17 cellular contexts compared by ENCODE assay signal in the genomic region with DNA sequence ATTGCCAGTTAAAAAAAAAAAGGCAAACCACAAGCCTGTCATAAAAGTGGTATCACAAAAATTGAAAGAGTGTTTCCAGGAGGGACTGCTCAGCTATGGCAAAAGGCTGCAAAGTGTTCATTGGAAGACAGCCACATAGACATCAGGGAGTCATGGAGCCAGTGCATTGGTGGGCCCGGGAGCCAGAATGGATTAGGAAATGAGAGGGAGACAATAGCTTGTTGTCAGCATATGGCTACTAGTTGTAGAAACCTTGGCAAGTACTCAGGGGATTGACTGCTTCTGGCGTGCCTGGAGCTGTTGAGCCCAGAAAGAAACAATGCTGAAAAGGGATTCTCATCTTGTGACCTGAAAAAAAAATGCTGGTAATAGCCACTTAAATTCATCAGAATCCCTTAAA. TPM values are rescaled to one million over a fixed set of nuclear protein-coding genes. Genes with fewer than 3 reads are reported as not detected.
DNase-seq lines count a peak whose midpoint lies in the region; ATAC-seq and TF ChIP-seq lines count a peak whose summit lies in the region.
"Had no signal": no experiment of that assay in that cellular context is flagged by ENCODE, and none has a peak within 500 bp of the region (broad histone marks: within the 10 kb centered on the region; RNA-seq: fewer than 3 reads in every experiment).

No MANE protein-coding gene starts in this region.

- POLR2A ChIA-PET in CD4-positive, alpha-beta memory T cell (lab: Charles Lee; ENCODE audit: partially characterized antibody), result interaction anchor here (0.6 kb wide), 1 partner anchor 58 kb away, joined by 3 read pairs; no protein-coding TSS in a partner anchor

- WGBS in ovary, 3 donors, result 53 to 74% (median 70%) methylated on average over 2 of the region's 2 CpGs

- peaks cover 24 to 36% (median 32%) of the 10 kb centered on the region in 4 donors for H3K4me1 Mint-ChIP-seq in CD4-positive, alpha-beta memory T cell

- H3K4me3 ChIP-seq in AG09309 (ENCODE audit: control insufficient read depth, low read depth, low read length) (no peak overlapping the region), fibroblast of mammary gland (ENCODE audit: control insufficient read depth, low read depth, low read length) (no peak overlapping the region), ovary (no peak overlapping the region)
- H3K4me3 ChIP-seq in CD4-positive, alpha-beta memory T cell (ENCODE audit: low read length in 2 of 2), result no peak overlapping the region
- H3K4me3 ChIP-seq: Peyer's patch, uterus had no signal

- H3K4me3 Mint-ChIP-seq in CD4-positive, alpha-beta memory T cell, result no peak overlapping the region
- H3K4me3 Mint-ChIP-seq: WTC11 had no signal

- no peak overlapping the region for H3K27ac ChIP-seq in CD4-positive, alpha-beta memory T cell (ENCODE audit: low read depth, low read length)
- no peak overlapping the region for H3K27ac ChIP-seq in ovary
- H3K27ac ChIP-seq: C4-2B, Peyer's patch, uterus had no signal

- no peak for TF ChIP-seq POLR2A in ovary (IDR thresholded peaks at IDR 0.05)

- no peaks in the 10 kb centered on the region for H3K27me3 ChIP-seq in CD4-positive, alpha-beta memory T cell (ENCODE audit: insufficient read depth, low read length)
- H3K27me3 ChIP-seq in ovary, result no peaks in the 10 kb centered on the region
- H3K27me3 ChIP-seq: Peyer's patch, uterus had no signal

- H3K4me1 ChIP-seq in CD4-positive, alpha-beta memory T cell (ENCODE audit: insufficient read depth, low read length), result peaks cover 14% of the 10 kb centered on the region
- H3K4me1 ChIP-seq in ovary (ENCODE audit: insufficient read depth), result peaks cover 4% of the 10 kb centered on the region
- H3K4me1 ChIP-seq: uterus had no signal

- peak in 1 of 2 donors; percentile 14 for ATAC-seq in activated naive CD4-positive, alpha-beta T cell treated with anti-CD3 and anti-CD28 coated beads, Interleukin-2, amount 50 U/mL, for 72 hours
- no peak for ATAC-seq in HG02623 (IDR thresholded peaks at IDR 0.05; ENCODE audit: unreplicated experiment)
- ATAC-seq: left cardiac atrium, WTC11 had no signal

- CTCF ChIA-PET in CD4-positive, alpha-beta memory T cell (lab: Charles Lee; ENCODE audit: partially characterized antibody), result interaction anchor here (0.5 to 1.2 kb wide), 2 partner anchors 14 to 388 kb away, joined by 3 to 4 read pairs; no protein-coding TSS in a partner anchor

- no peaks in the 10 kb centered on the region for H3K27me3 Mint-ChIP-seq in CD4-positive, alpha-beta memory T cell

- peaks cover 45% of the 10 kb centered on the region for H3K36me3 ChIP-seq in CD4-positive, alpha-beta memory T cell (ENCODE audit: insufficient read depth, low read length)
- H3K36me3 ChIP-seq in ovary, result no peaks in the 10 kb centered on the region

- no peaks in the 10 kb centered on the region for H3K9me3 Mint-ChIP-seq in CD4-positive, alpha-beta memory T cell
- H3K9me3 Mint-ChIP-seq in activated naive CD4-positive, alpha-beta T cell treated with anti-CD3 and anti-CD28 coated beads, Interleukin-2, amount 50 U/mL, for 72 hours, result peaks cover 0 to 7% of the 10 kb centered on the region in 2 donors
- H3K9me3 Mint-ChIP-seq: WTC11 had no signal

- intact Hi-C loops in CD4-positive, alpha-beta memory T cell (cut with micrococcal nuclease), result loop anchor here (10.0 kb wide), 2 partner anchors 154 to 316 kb away; no protein-coding TSS in a partner anchor
- intact Hi-C loops in ovary (cut with DNase I), result loop anchor here in 2 of 4 donors (5.0 to 10.0 kb wide), 2 partner anchors 116 to 398 kb away; a partner anchor contains a TSS

- DNase-seq in AG09309 (ENCODE audit: low read depth) (peak; percentile 3), fibroblast of mammary gland (ENCODE audit: low read depth) (peak; percentile 9), epidermal melanocyte (ENCODE audit: insufficient read length, low spot score) (no peak), SHP77 (lab: John Stamatoyannopoulos, UW) (no peak), ovary (no peak)
- no peak for DNase-seq in CD4-positive, alpha-beta memory T cell
- peak in 1 of 2 donors; percentile 7 for DNase-seq in activated naive CD4-positive, alpha-beta T cell treated with anti-CD3 and anti-CD28 coated beads, Interleukin-2, amount 50 U/mL, for 72 hours (ENCODE audit: low spot score in 2 of 2)
- DNase-seq: activated T-cell treated with anti-CD3 and anti-CD28 coated beads, Interleukin-2, amount 50 U/mL, for 1 hour; left cardiac atrium; NCI-H1092; Peyer's patch; uterus had no signal

- TF ChIP-seq EP300 in ovary (IDR thresholded peaks at IDR 0.05), result no peak

- H3K27ac Mint-ChIP-seq in CD4-positive, alpha-beta memory T cell, result peak overlapping the region in 4 of 7 donors; percentile 38 to 77 (median 40)
- H3K27ac Mint-ChIP-seq in activated naive CD4-positive, alpha-beta T cell treated with anti-CD3 and anti-CD28 coated beads, Interleukin-2, amount 50 U/mL, for 72 hours, result peak overlapping the region; percentile 76 to 87
- H3K27ac Mint-ChIP-seq: WTC11 had no signal

- TF ChIP-seq CTCF in AG09309 (IDR thresholded peaks at IDR 0.05; ENCODE audit: control insufficient read depth, insufficient read depth, low read depth, low read length, missing control alignments) (no peak), fibroblast of mammary gland (conservative IDR thresholded peaks at IDR 0.05; ENCODE audit: control insufficient read depth, insufficient read depth, low read depth, low read length) (no peak), ovary (IDR thresholded peaks at IDR 0.05) (no peak)

- H3K36me3 Mint-ChIP-seq in CD4-positive, alpha-beta memory T cell, result peaks cover 38 to 75% of the 10 kb centered on the region in 2 donors
- peaks cover 26 to 47% of the 10 kb centered on the region in 2 donors for H3K36me3 Mint-ChIP-seq in activated naive CD4-positive, alpha-beta T cell treated with anti-CD3 and anti-CD28 coated beads, Interleukin-2, amount 50 U/mL, for 72 hours

- no peaks in the 10 kb centered on the region for H3K9me3 ChIP-seq in CD4-positive, alpha-beta memory T cell (ENCODE audit: control insufficient read depth in 1 of 2, low read length in 2 of 2)
- H3K9me3 ChIP-seq in ovary, result no peaks in the 10 kb centered on the region
- H3K9me3 ChIP-seq: Peyer's patch, uterus had no signal

RNA-seq across cellular contexts. Expression of a gene that starts 5.0 kb away (rescaled TPM):
- 10 to 100 TPM; 13.7 to 14.1 TPM for total RNA-seq in CD4-positive, alpha-beta memory T cell
- 10 to 100 TPM; 10.4 to 22.6 TPM for polyA plus RNA-seq in CD4-positive, alpha-beta memory T cell
- 10 to 100 TPM; 25.9 to 30.7 TPM for total RNA-seq in activated naive CD4-positive, alpha-beta T cell treated with anti-CD3 and anti-CD28 coated beads, Interleukin-2, amount 50 U/mL, for 72 hours
- 10 to 100 TPM in 6 of 7 donors, 1 to 10 TPM in 1; 4.3 to 22.5 (median 15.7) TPM for total RNA-seq in ovary
- 10 to 100 TPM; 14.8 to 27.9 TPM for polyA plus RNA-seq in ovary

RNA-seq across cellular contexts. Expression of a gene that starts 7.2 kb away (rescaled TPM):
- under 1 TPM in 1 of 2 experiments, not detected in 1; 0.30 TPM for total RNA-seq in CD4-positive, alpha-beta memory T cell
- not detected for polyA plus RNA-seq in CD4-positive, alpha-beta memory T cell
- total RNA-seq in activated naive CD4-positive, alpha-beta T cell treated with anti-CD3 and anti-CD28 coated beads, Interleukin-2, amount 50 U/mL, for 72 hours, result under 1 TPM; 0.32 to 0.62 TPM
- under 1 TPM in 4 of 7 donors, not detected in 3; 0.23 to 0.57 (median 0.32) TPM for total RNA-seq in ovary
- polyA plus RNA-seq in ovary, result under 1 TPM; 0.06 to 0.20 TPM
- total RNA-seq: left cardiac atrium, NCI-H460, Peyer's patch, WTC11 had no signal

RNA-seq across cellular contexts. Expression of a gene that starts 18.8 kb away (rescaled TPM):
- total RNA-seq in CD4-positive, alpha-beta memory T cell, result not detected
- polyA plus RNA-seq in CD4-positive, alpha-beta memory T cell, result not detected
- total RNA-seq in activated naive CD4-positive, alpha-beta T cell treated with anti-CD3 and anti-CD28 coated beads, Interleukin-2, amount 50 U/mL, for 72 hours, result not detected
- total RNA-seq in ovary, result 100 to 1,000 TPM in 1 of 7 donors, 10 to 100 TPM in 6; 13.1 to 108 (median 34.6) TPM
- polyA plus RNA-seq in ovary, result 100 to 1,000 TPM in 1 of 2 donors, 10 to 100 TPM in 1; 38.2 to 112 TPM
- total RNA-seq: bronchial epithelial cell, NCI-H460, WTC11 had no signal

RNA-seq across cellular contexts. Expression of a gene that starts 27.3 kb away (rescaled TPM):
- total RNA-seq in CD4-positive, alpha-beta memory T cell, result under 1 TPM; 0.26 to 0.33 TPM
- polyA plus RNA-seq in CD4-positive, alpha-beta memory T cell, result not detected
- total RNA-seq in activated naive CD4-positive, alpha-beta T cell treated with anti-CD3 and anti-CD28 coated beads, Interleukin-2, amount 50 U/mL, for 72 hours, result under 1 TPM; 0.20 to 0.33 TPM
- total RNA-seq in ovary, result under 1 TPM in 6 of 7 donors, not detected in 1; 0.05 to 0.35 (median 0.18) TPM
- polyA plus RNA-seq in ovary, result under 1 TPM; 0.02 to 0.10 TPM
- total RNA-seq: left cardiac atrium, NCI-H460 had no signal

Comparison
In these comparisons a context has a peak if more than half of its experiments do, and no peak if none do; other contexts are left out.
1. DNase-seq: peak in AG09309 (single experiment) and fibroblast of mammary gland (single experiment); none in CD4-positive, alpha-beta memory T cell (0 of 5), epidermal melanocyte (single experiment), SHP77 (0 of 2) and ovary (0 of 5).
2. RNA of a gene that starts 18.8 kb away (total RNA-seq): 13.1 to 108 TPM in ovary; not detected in CD4-positive, alpha-beta memory T cell and not detected in activated naive CD4-positive, alpha-beta T cell treated with anti-CD3 and anti-CD28 coated beads, Interleukin-2, amount 50 U/mL, for 72 hours; every median in the first group is over 10 times any median in the second.